In genomic region chr16:2551420-2551889, GRCh38 we compare ENCODE assay signal across 14 cellular contexts. TPM values are rescaled to one million over a fixed set of nuclear protein-coding genes. Genes with fewer than 3 reads are reported as not detected.
DNase-seq lines count a peak whose midpoint lies in the region; ATAC-seq, FAIRE-seq and TF ChIP-seq lines count a peak whose summit lies in the region.
"Not testable (repeated sequence)": the region's sequence is repeated elsewhere in the genome, so short reads cannot be mapped to it uniquely, and the experiment has no call there.
"Had no signal": no experiment of that assay in that cellular context is flagged by ENCODE, and none has a peak within 500 bp of the region (broad histone marks: within the 10 kb centered on the region; RNA-seq: fewer than 3 reads in every experiment).

No MANE protein-coding gene starts in this region.

- H3K4me1 ChIP-seq in A549; H9 (ENCODE audit: insufficient read depth, low read length); astrocyte (ENCODE audit: insufficient read depth, low read length); hepatocyte (ENCODE audit: insufficient read depth); mesendoderm (ENCODE audit: control insufficient read depth, low read depth, low read length): not testable (repeated sequence)

- ATAC-seq in A549 = peak in 1 of 2 experiments; percentile 40; a peak in 2 of 6 replicates

- TF ChIP-seq CTCF in A549 (IDR thresholded peaks at IDR 0.05) (peak; percentile 21; the same call in 1 of the 3 replicates), H9 (conservative IDR thresholded peaks at IDR 0.05) (peak; percentile 59), epithelial cell of esophagus (IDR thresholded peaks at IDR 0.05; ENCODE audit: insufficient read depth, low read depth, low read length, missing control alignments) (peak; percentile 20), hepatocyte (IDR thresholded peaks at IDR 0.05; ENCODE audit: poor library complexity) (peak; percentile 31)
- not testable (repeated sequence) for TF ChIP-seq CTCF in astrocyte (IDR thresholded peaks at IDR 0.05; ENCODE audit: insufficient read depth, low read depth, low read length)

- H3K18ac ChIP-seq in H9 (ENCODE audit: insufficient read length, low read depth, low read length); mesendoderm (ENCODE audit: low read length): not testable (repeated sequence)

- H3K4me1 Mint-ChIP-seq in H9; astrocyte (ENCODE audit: low read depth, unreplicated experiment): not testable (repeated sequence)

- H4K91ac ChIP-seq in H9 (ENCODE audit: insufficient read length, low read depth, low read length) = not testable (repeated sequence)

- H3K9me3 ChIP-seq in A549; H9 (ENCODE audit: control insufficient read depth, low read depth, low read length); astrocyte (ENCODE audit: insufficient read depth, low read depth, low read length); hepatocyte (ENCODE audit: low read depth): not testable (repeated sequence)

- CTCF ChIA-PET in A549 (lab: Yijun Ruan, JAX) = interaction anchor here (0.6 to 0.9 kb wide), 3 partner anchors 11 to 417 kb away, joined by 3 to 4 read pairs (median 3); no protein-coding TSS in a partner anchor

- H3K4me3 ChIP-seq in A549; astrocyte (ENCODE audit: insufficient read depth, low read depth, low read length); epithelial cell of esophagus (ENCODE audit: low read length); hepatocyte; mesendoderm (ENCODE audit: low read length): not testable (repeated sequence)

- not testable (repeated sequence) for H3K14ac ChIP-seq in H9 (ENCODE audit: insufficient read depth, low read length)

- H3K23me2 ChIP-seq in H9 (ENCODE audit: insufficient read length, low read depth, low read length, poor library complexity, severe bottlenecking) = not testable (repeated sequence)

- not testable (repeated sequence) for TF ChIP-seq RAD21 in A549 (conservative IDR thresholded peaks at IDR 0.05 in 1 of 2, IDR thresholded peaks at IDR 0.05 in 1 of 2)

- TF ChIP-seq POLR2A in A549 (IDR thresholded peaks at IDR 0.05; ENCODE audit: low read length) = not testable (repeated sequence)

- H2BK15ac ChIP-seq in H9 (ENCODE audit: low read depth, low read length); mesendoderm (replicated peaks; ENCODE audit: low read depth): not testable (repeated sequence)

- not testable (repeated sequence) for H3K9ac ChIP-seq in H9 (ENCODE audit: extremely low read depth, insufficient read length, low read length); astrocyte (ENCODE audit: low read length); mesendoderm (ENCODE audit: low read length)

- peak overlapping the region; percentile 34; the same call in 1 of the 3 replicates for H3K4me2 ChIP-seq in A549
- H3K4me2 ChIP-seq in H9 (ENCODE audit: insufficient read depth, insufficient read length, low read length); astrocyte (ENCODE audit: low read length); mesendoderm (ENCODE audit: low read length): not testable (repeated sequence)
- H3K4me2 ChIP-seq in hepatocyte = peak overlapping the region; percentile 70

- not testable (repeated sequence) for H3K27me3 ChIP-seq in H9 (ENCODE audit: insufficient read depth, low read length); astrocyte (ENCODE audit: insufficient read depth, low read length); hepatocyte; mesendoderm (ENCODE audit: insufficient read depth, low read length, poor library complexity)

- H3K27ac ChIP-seq in A549 (peak overlapping the region in 1 of 2 experiments; percentile 34; a peak in 1 of 6 replicates), hepatocyte (peak overlapping the region; percentile 92)
- not testable (repeated sequence) for H3K27ac ChIP-seq in H9 (ENCODE audit: insufficient read length, low read depth, low read length); astrocyte (ENCODE audit: low read depth, low read length); mesendoderm (ENCODE audit: low read depth, low read length)

- not testable (repeated sequence) for H4K20me1 ChIP-seq in H9 (ENCODE audit: control insufficient read depth, insufficient read depth, insufficient read length); astrocyte (ENCODE audit: insufficient read depth, low read length); hepatocyte (ENCODE audit: insufficient read depth, poor library complexity, severe bottlenecking)

- POLR2A ChIA-PET in A549 (lab: Yijun Ruan, JAX) = not testable (repeated sequence)

- not testable (repeated sequence) for H3T11ph ChIP-seq in H9 (ENCODE audit: low read length)

- not testable (repeated sequence) for H3K79me2 ChIP-seq in H9 (ENCODE audit: insufficient read depth, low read length); astrocyte (ENCODE audit: insufficient read depth, low read length); hepatocyte; mesendoderm (ENCODE audit: control insufficient read depth, insufficient read depth, low read length)

- not testable (repeated sequence) for H2BK120ac ChIP-seq in H9 (ENCODE audit: low read depth, low read length, poor library complexity, severe bottlenecking); mesendoderm (ENCODE audit: low read depth, low read length)

- not testable (repeated sequence) for H3K9me2 ChIP-seq in hepatocyte (replicated peaks; ENCODE audit: insufficient read depth)

- FAIRE-seq in A549 (lab: Jason Lieb, UNC); astrocyte (lab: Jason Lieb, UNC): not testable (repeated sequence)

- H2AFZ ChIP-seq in H9 (ENCODE audit: low read length); astrocyte (ENCODE audit: low read depth, low read length); hepatocyte: not testable (repeated sequence)

- H2BK12ac ChIP-seq in H9 (ENCODE audit: insufficient read length, low read depth, low read length) = not testable (repeated sequence)

- H3K4me3 Mint-ChIP-seq in H9; astrocyte (ENCODE audit: unreplicated experiment): not testable (repeated sequence)

- H3K56ac ChIP-seq in H9 (ENCODE audit: insufficient read length, low read depth, low read length); mesendoderm (ENCODE audit: low read length): not testable (repeated sequence)

- H3K36me3 ChIP-seq in astrocyte (ENCODE audit: insufficient read depth, low read length); hepatocyte (replicated peaks; ENCODE audit: insufficient read depth, low read depth); mesendoderm (ENCODE audit: control insufficient read depth, insufficient read depth, low read length): not testable (repeated sequence)

- H4K5ac ChIP-seq in H9 (ENCODE audit: insufficient read length, low read depth, low read length); mesendoderm (ENCODE audit: low read length): not testable (repeated sequence)

- TF ChIP-seq EP300 in A549 (IDR thresholded peaks at IDR 0.05) = not testable (repeated sequence)

- not testable (repeated sequence) for H3K4ac ChIP-seq in H9 (ENCODE audit: low read depth, low read length); mesendoderm (ENCODE audit: low read depth, low read length)

- not testable (repeated sequence) for H3K9me3 Mint-ChIP-seq in H9; astrocyte (ENCODE audit: unreplicated experiment)

- H3K23ac ChIP-seq in H9 (ENCODE audit: insufficient read length, low read depth, low read length); mesendoderm (ENCODE audit: low read length): not testable (repeated sequence)

- DNase-seq in A549 (ENCODE audit: low read depth in 1 of 2, low spot score in 1 of 2) (peak in 1 of 2 experiments; percentile 29), H9 (peak; percentile 62), NCI-H226 (peak; percentile 1), epithelial cell of esophagus (ENCODE audit: low read depth) (peak; percentile 57), hepatocyte (ENCODE audit: low spot score) (peak; percentile 48), mesendoderm (peak; percentile 77), renal cortical epithelial cell (ENCODE audit: low read depth) (peak; percentile 7)
- DNase-seq in astrocyte (ENCODE audit: low read depth) = not testable (repeated sequence)

- H4K8ac ChIP-seq in H9 (replicated peaks; ENCODE audit: insufficient read length, low read depth, low read length); mesendoderm (ENCODE audit: low read depth, low read length): not testable (repeated sequence)

- 58% methylated on average over 16 of the region's 17 CpGs for WGBS in A549 (ENCODE audit: missing lambda C conversion rate)
- no CpG with 5 or more reads among the region's 17 CpGs for WGBS in H9 (ENCODE audit: extremely low coverage, insufficient read length, low lambda C conversion rate)
- WGBS in hepatocyte (ENCODE audit: low lambda C conversion rate, missing lambda C conversion rate) = 40% methylated on average over 15 of the region's 17 CpGs
- WGBS in mesendoderm (ENCODE audit: extremely low coverage, insufficient coverage, low lambda C conversion rate) = no CpG with 5 or more reads among the region's 17 CpGs

- H2BK5ac ChIP-seq in H9 (ENCODE audit: insufficient read length, low read length); mesendoderm (ENCODE audit: low read length): not testable (repeated sequence)

- H3K27me3 Mint-ChIP-seq in H9 (ENCODE audit: low read depth); astrocyte (ENCODE audit: low read depth, unreplicated experiment): not testable (repeated sequence)

- H3K27ac Mint-ChIP-seq in H9 (peak overlapping the region; percentile 31 to 86 (median 61); a peak in 3 of 7 replicates), astrocyte (ENCODE audit: unreplicated experiment) (peak overlapping the region; percentile 26)

- not testable (repeated sequence) for H2AK5ac ChIP-seq in H9 (ENCODE audit: insufficient read length, low read length); mesendoderm (ENCODE audit: low read length)

- not testable (repeated sequence) for H3K79me1 ChIP-seq in H9 (ENCODE audit: insufficient read depth, low read depth, low read length, poor library complexity, severe bottlenecking); mesendoderm (ENCODE audit: low read length)

- H2BK20ac ChIP-seq in H9 (ENCODE audit: low read depth, low read length, poor library complexity, severe bottlenecking) = not testable (repeated sequence)

- H3K36me3 Mint-ChIP-seq in H9 (ENCODE audit: insufficient read depth in 1 of 3, low read depth in 3 of 3); astrocyte (ENCODE audit: low read depth, unreplicated experiment): not testable (repeated sequence)

RNA-seq across cellular contexts. Expression of gene PDPK1, which starts 13.6 kb away (rescaled TPM):
- polyA plus RNA-seq in A549 (2011; rRNA removed) = 29.7 and 38.1 TPM in 2 replicates
- 11.2 and 18.2 TPM in 2 replicates for polyA plus RNA-seq in A549 (2012; cell fraction: cytosol; rRNA removed)
- 19.4 and 19.5 TPM in 2 replicates for polyA plus RNA-seq in A549 (2012; cell fraction: nucleus; rRNA removed)
- 17.3 to 17.8 TPM (median 17.7 TPM) in 3 replicates for polyA plus RNA-seq in A549 (2017; fragmentation: RNase III; extraction: RNeasy Plus Mini Kit Qiagen cat#74134 plus additional on column Dnase treatment)
- polyA minus RNA-seq in A549 (2011; rRNA and poly(A)+ RNA removed) = 19.6 and 20.5 TPM in 2 replicates
- total RNA-seq in H9 (2021) = 32.8 and 34.0 TPM in 2 replicates
- total RNA-seq in astrocyte = 48.1 and 50.5 TPM in 2 replicates
- 29.8 and 34.5 TPM in 2 replicates for total RNA-seq in hepatocyte
- 23.6 and 27.1 TPM in 2 replicates for polyA plus RNA-seq in hepatocyte
- polyA plus RNA-seq in mesendoderm (2013, experiment 1 of 2) = 15.7 TPM
- polyA plus RNA-seq in mesendoderm (2013, experiment 2 of 2) = 15.0 TPM
- 16.0 and 32.9 TPM in 2 replicates for total RNA-seq in renal cortical epithelial cell

RNA-seq across cellular contexts. Expression of gene CEMP1, which starts 20.2 kb away (rescaled TPM):
- polyA plus RNA-seq in A549 (2011; rRNA removed) (not detected in 2 replicates), A549 (2017; fragmentation: RNase III; extraction: RNeasy Plus Mini Kit Qiagen cat#74134 plus additional on column Dnase treatment) (not detected in 3 replicates), hepatocyte (11.1 and 21.6 TPM in 2 replicates)
- polyA plus RNA-seq in A549 (2012; cell fraction: cytosol; rRNA removed) = not detected in 2 replicates
- polyA plus RNA-seq in A549 (2012; cell fraction: nucleus; rRNA removed) = not detected in 2 replicates
- not detected in 2 replicates for polyA minus RNA-seq in A549 (2011; rRNA and poly(A)+ RNA removed)
- total RNA-seq in H9 (2021) (not detected in 2 replicates), astrocyte (not detected in 2 replicates), hepatocyte (not detected in 2 replicates), renal cortical epithelial cell (not detected in 2 replicates)
- not detected for polyA plus RNA-seq in mesendoderm (2013, experiment 1 of 2)
- not detected for polyA plus RNA-seq in mesendoderm (2013, experiment 2 of 2)
- total RNA-seq: cardiac septum; dermis blood vessel endothelial cell; endothelial cell of umbilical vein; kidney epithelial cell; natural killer cell treated with Interleukin-12 subunit alpha and Interleukin-12 subunit beta and Interleukin-15 and Interleukin-18, amount 100 ng/mL, for 72 hours; pulmonary artery endothelial cell had no signal
- polyA plus RNA-seq: endothelial cell of umbilical vein had no signal

RNA-seq across cellular contexts. Expression of gene AMDHD2, which starts 31.3 kb away (rescaled TPM):
- polyA plus RNA-seq in A549 (2011; rRNA removed) = 5.2 and 6.6 TPM in 2 replicates
- polyA plus RNA-seq in A549 (2012; cell fraction: cytosol; rRNA removed) = 22.2 and 28.7 TPM in 2 replicates
- polyA plus RNA-seq in A549 (2012; cell fraction: nucleus; rRNA removed) = 173 and 198 TPM in 2 replicates
- 21.7 to 28.8 TPM (median 27.7 TPM) in 3 replicates for polyA plus RNA-seq in A549 (2017; fragmentation: RNase III; extraction: RNeasy Plus Mini Kit Qiagen cat#74134 plus additional on column Dnase treatment)
- 6.9 and 9.6 TPM in 2 replicates for polyA minus RNA-seq in A549 (2011; rRNA and poly(A)+ RNA removed)
- 56.4 and 61.5 TPM in 2 replicates for total RNA-seq in H9 (2021)
- total RNA-seq in astrocyte = 24.9 and 32.3 TPM in 2 replicates
- total RNA-seq in hepatocyte = 43.6 and 50.3 TPM in 2 replicates
- 70.8 and 77.0 TPM in 2 replicates for polyA plus RNA-seq in hepatocyte
- 8.0 TPM for polyA plus RNA-seq in mesendoderm (2013, experiment 1 of 2)
- 8.4 TPM for polyA plus RNA-seq in mesendoderm (2013, experiment 2 of 2)
- 24.4 and 31.4 TPM in 2 replicates for total RNA-seq in renal cortical epithelial cell

RNA-seq across cellular contexts. Expression of gene ATP6V0C, which starts 37.7 kb away (rescaled TPM):
- 9.4 and 14.7 TPM in 2 replicates for polyA plus RNA-seq in A549 (2011; rRNA removed)
- polyA plus RNA-seq in A549 (2012; cell fraction: cytosol; rRNA removed) = 93.2 and 106 TPM in 2 replicates
- 111 and 115 TPM in 2 replicates for polyA plus RNA-seq in A549 (2012; cell fraction: nucleus; rRNA removed)
- 152 to 153 TPM (median 153 TPM) in 3 replicates for polyA plus RNA-seq in A549 (2017; fragmentation: RNase III; extraction: RNeasy Plus Mini Kit Qiagen cat#74134 plus additional on column Dnase treatment)
- 15.8 and 32.8 TPM in 2 replicates for polyA minus RNA-seq in A549 (2011; rRNA and poly(A)+ RNA removed)
- 176 and 184 TPM in 2 replicates for total RNA-seq in H9 (2021)
- 311 TPM in 2 replicates for total RNA-seq in astrocyte
- total RNA-seq in hepatocyte = 81.4 and 89.8 TPM in 2 replicates
- polyA plus RNA-seq in hepatocyte = 375 and 385 TPM in 2 replicates
- 279 TPM for polyA plus RNA-seq in mesendoderm (2013, experiment 1 of 2)
- 280 TPM for polyA plus RNA-seq in mesendoderm (2013, experiment 2 of 2)
- 10.9 and 36.3 TPM in 2 replicates for total RNA-seq in renal cortical epithelial cell
